Comparison of ENCODE assay signal across 25 cellular contexts in the genomic region with DNA sequence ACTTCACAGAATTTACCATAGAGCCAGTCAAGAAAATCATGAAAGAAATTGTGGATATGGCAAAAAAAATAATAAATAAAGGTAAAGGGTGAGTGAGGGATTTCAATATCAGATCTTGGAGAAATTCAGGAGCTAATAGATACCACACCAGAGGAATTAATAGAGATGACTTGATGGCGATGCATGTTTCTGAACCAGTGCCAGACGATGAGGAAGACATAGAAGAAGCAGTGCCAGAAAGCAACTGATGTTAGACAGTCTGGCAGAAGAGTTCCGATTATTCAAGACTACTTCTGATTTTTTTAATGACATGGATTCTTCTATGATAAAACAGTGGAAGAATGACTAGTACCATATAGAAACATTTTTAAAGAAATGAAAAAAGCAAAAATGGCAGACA.
"Had no signal": no experiment of that assay in that cellular context is flagged by ENCODE, and none has a peak within 500 bp of the region (broad histone marks: within the 10 kb centered on the region; RNA-seq: fewer than 3 reads in every experiment).

No MANE protein-coding gene starts in this region.

- H3K36me3 Mint-ChIP-seq: naive B cell; stimulated activated effector memory CD8-positive, alpha-beta T cell treated with anti-CD3 and anti-CD28 coated beads, Interleukin-12 subunit alpha, Interleukin-12 subunit beta, amount 100 ng/mL, for 72 hours had no signal

- DNase-seq: dorsolateral prefrontal cortex; effector CD4-positive, alpha-beta T cell; foreskin keratinocyte; heart right ventricle; left ventricle myocardium superior; lower lobe of right lung; mucosa of descending colon; naive B cell; nucleus accumbens; ovary; posterior cingulate gyrus; psoas muscle; right cardiac atrium; sigmoid colon; stimulated activated CD4-positive, alpha-beta T cell treated with anti-CD3 and anti-CD28 coated beads, Interleukin-2, amount 100 ng/mL, for 24 hours; stimulated activated CD4-positive, alpha-beta T cell treated with anti-CD3 and anti-CD28 coated beads, Interleukin-4, amount 100 ng/mL, for 24 hours; stimulated activated naive CD4-positive, alpha-beta T cell treated with Interleukin-2 at 50 U/mL for 16 hours; stomach; thyroid gland; trophoblast cell had no signal

- ATAC-seq: foreskin keratinocyte; gastroesophageal sphincter; heart right ventricle; left ventricle myocardium superior; lower lobe of right lung; mucosa of descending colon; psoas muscle; right cardiac atrium; stimulated activated effector memory CD8-positive, alpha-beta T cell treated with anti-CD3 and anti-CD28 coated beads, Interleukin-12 subunit alpha, Interleukin-12 subunit beta, amount 100 ng/mL, for 72 hours had no signal

- H3K4me3 ChIP-seq: dorsolateral prefrontal cortex, gastroesophageal sphincter, heart right ventricle, lower lobe of right lung, mucosa of descending colon, ovary, psoas muscle, sigmoid colon, stomach, thyroid gland had no signal

- H3K27ac ChIP-seq: dorsolateral prefrontal cortex, foreskin keratinocyte, gastroesophageal sphincter, heart right ventricle, lower lobe of right lung, ovary, psoas muscle, sigmoid colon, stomach, thyroid gland had no signal

- H3K27me3 ChIP-seq: dorsolateral prefrontal cortex, foreskin keratinocyte, gastroesophageal sphincter, heart right ventricle, ovary, sigmoid colon, stomach, thyroid gland had no signal

- H3K36me3 ChIP-seq: lower lobe of right lung, ovary, sigmoid colon, stomach, thyroid gland had no signal

- H3K27me3 Mint-ChIP-seq: naive B cell had no signal

- FAIRE-seq: colon, keratinocyte had no signal

- H3K4me1 Mint-ChIP-seq: naive B cell; stimulated activated effector memory CD8-positive, alpha-beta T cell treated with anti-CD3 and anti-CD28 coated beads, Interleukin-12 subunit alpha, Interleukin-12 subunit beta, amount 100 ng/mL, for 72 hours had no signal

- H3K27ac Mint-ChIP-seq: naive B cell; stimulated activated effector memory CD8-positive, alpha-beta T cell treated with anti-CD3 and anti-CD28 coated beads, Interleukin-12 subunit alpha, Interleukin-12 subunit beta, amount 100 ng/mL, for 72 hours had no signal

- H3K4me1 ChIP-seq: foreskin keratinocyte, gastroesophageal sphincter, heart right ventricle, lower lobe of right lung, psoas muscle, sigmoid colon, stomach, thyroid gland had no signal

- H3K9me3 Mint-ChIP-seq: nephron; stimulated activated effector memory CD8-positive, alpha-beta T cell treated with anti-CD3 and anti-CD28 coated beads, Interleukin-12 subunit alpha, Interleukin-12 subunit beta, amount 100 ng/mL, for 72 hours had no signal

- H3K9me3 ChIP-seq: gastroesophageal sphincter, heart right ventricle, lower lobe of right lung, mucosa of descending colon, ovary, psoas muscle, sigmoid colon, stomach, thyroid gland had no signal

- H3K4me3 Mint-ChIP-seq: naive B cell; nephron; stimulated activated effector memory CD8-positive, alpha-beta T cell treated with anti-CD3 and anti-CD28 coated beads, Interleukin-12 subunit alpha, Interleukin-12 subunit beta, amount 100 ng/mL, for 72 hours had no signal
